In the genomic region with DNA sequence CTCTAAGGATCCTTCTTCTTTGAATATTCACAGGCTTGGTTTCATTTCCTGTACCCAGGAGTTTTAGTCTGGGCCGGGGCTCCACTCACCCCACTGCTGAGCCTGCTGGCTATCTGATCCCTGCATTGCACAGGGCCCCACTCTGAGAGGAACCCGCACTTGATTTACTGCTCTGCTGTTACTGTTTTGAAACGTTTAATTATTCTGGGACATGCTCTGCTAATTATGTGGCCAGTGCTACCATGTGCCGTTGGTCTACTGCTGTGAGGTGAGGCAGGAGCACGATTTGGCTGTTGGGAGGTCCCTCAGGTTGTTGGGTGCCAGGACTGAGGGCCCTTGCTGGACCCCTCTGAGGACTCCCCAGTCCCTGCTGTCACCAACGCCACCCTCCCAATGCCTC, we compare ENCODE assay signal across 21 cellular contexts.
"Had no signal": no experiment of that assay in that cellular context is flagged by ENCODE, and none has a peak within 500 bp of the region (broad histone marks: within the 10 kb centered on the region; RNA-seq: fewer than 3 reads in every experiment).

No MANE protein-coding gene starts in this region.

- H3K9me3 Mint-ChIP-seq: activated CD4-positive, alpha-beta memory T cell treated with anti-CD3 and anti-CD28 coated beads, Interleukin-2, amount 10 ng/mL, durations not matched to agents 7 days and 5 days; activated CD4-positive, alpha-beta T cell treated with anti-CD3 and anti-CD28 coated beads, Interleukin-2, amount 10 ng/mL, durations not matched to agents 7 days and 5 days; activated naive CD4-positive, alpha-beta T cell treated with anti-CD3 and anti-CD28 coated beads, Interleukin-2, amount 50 U/mL, for 24 hours; activated T-helper 17 cell treated with anti-CD3 and anti-CD28 coated beads, Interleukin-2, amount 50 U/mL, for 72 hours had no signal

- H3K4me3 Mint-ChIP-seq: activated CD4-positive, alpha-beta memory T cell treated with anti-CD3 and anti-CD28 coated beads, Interleukin-2, amount 10 ng/mL, durations not matched to agents 7 days and 5 days; activated CD4-positive, alpha-beta T cell treated with anti-CD3 and anti-CD28 coated beads, Interleukin-2, amount 10 ng/mL, durations not matched to agents 7 days and 5 days; activated naive CD4-positive, alpha-beta T cell treated with anti-CD3 and anti-CD28 coated beads, Interleukin-2, amount 50 U/mL, for 24 hours; activated T-helper 17 cell treated with anti-CD3 and anti-CD28 coated beads, Interleukin-2, amount 50 U/mL, for 72 hours; T-helper 17 cell had no signal

- H3K27ac Mint-ChIP-seq: activated CD4-positive, alpha-beta memory T cell treated with anti-CD3 and anti-CD28 coated beads, Interleukin-2, amount 10 ng/mL, durations not matched to agents 7 days and 5 days; activated CD4-positive, alpha-beta T cell treated with anti-CD3 and anti-CD28 coated beads, Interleukin-2, amount 10 ng/mL, durations not matched to agents 7 days and 5 days; activated T-helper 17 cell treated with anti-CD3 and anti-CD28 coated beads, Interleukin-2, amount 50 U/mL, for 72 hours; T-helper 17 cell had no signal

- H3K36me3 Mint-ChIP-seq: activated naive CD4-positive, alpha-beta T cell treated with anti-CD3 and anti-CD28 coated beads, Interleukin-2, amount 50 U/mL, for 24 hours had no signal

- H3K4me1 Mint-ChIP-seq: activated CD4-positive, alpha-beta memory T cell treated with anti-CD3 and anti-CD28 coated beads, Interleukin-2, amount 10 ng/mL, durations not matched to agents 7 days and 5 days; activated CD4-positive, alpha-beta T cell treated with anti-CD3 and anti-CD28 coated beads, Interleukin-2, amount 10 ng/mL, durations not matched to agents 7 days and 5 days; activated naive CD4-positive, alpha-beta T cell treated with anti-CD3 and anti-CD28 coated beads, Interleukin-2, amount 50 U/mL, for 24 hours; activated T-helper 17 cell treated with anti-CD3 and anti-CD28 coated beads, Interleukin-2, amount 50 U/mL, for 72 hours had no signal

- DNase-seq: activated CD4-positive, alpha-beta memory T cell treated with anti-CD3 and anti-CD28 coated beads, Interleukin-2, amount 10 ng/mL, durations not matched to agents 7 days and 5 days; activated CD4-positive, alpha-beta T cell treated with anti-CD3 and anti-CD28 coated beads, Interleukin-2, amount 10 ng/mL, durations not matched to agents 7 days and 5 days; activated CD4-positive, CD25-positive, alpha-beta regulatory T cell; activated naive CD4-positive, alpha-beta T cell; activated T-cell treated with anti-CD3 and anti-CD28 coated beads for 4 hours; activated T-cell treated with anti-CD3 and anti-CD28 coated beads, Interleukin-2, amount 50 U/mL, for 48 hours; amniotic stem cell; body of pancreas; NCI-H1048; NCI-H146; NCI-H187 treated with DMSO at 0.1 percent for 48 hours; NCI-H2171; NCI-H2227 treated with DMSO at 0.1 percent for 48 hours; NCI-H446 treated with DMSO at 0.1 percent for 48 hours; NCI-H524 treated with DMSO at 0.1 percent for 48 hours; NCI-H774; SIG-M5; T-helper 17 cell; T-helper 9 cell had no signal

- ATAC-seq: activated T-helper 17 cell treated with anti-CD3 and anti-CD28 coated beads, Interleukin-2, amount 50 U/mL, for 72 hours; body of pancreas; T-helper 17 cell had no signal
